ENCODE assay signal across 34 cellular contexts in genomic region chr6:161164182-161164625, GRCh38.
"Had no signal": no experiment of that assay in that cellular context is flagged by ENCODE, and none has a peak within 500 bp of the region (broad histone marks: within the 10 kb centered on the region; RNA-seq: fewer than 3 reads in every experiment).

No MANE protein-coding gene starts in this region.

- H3K27ac ChIP-seq: ascending aorta, cardiac muscle cell, KMS-11, Peyer's patch, VCaP had no signal

- H3K27me3 Mint-ChIP-seq: activated B cell treated with CpG ODN at 0.5 μM for 24 hours; activated CD4-positive, alpha-beta memory T cell treated with anti-CD3 and anti-CD28 coated beads, Interleukin-2, amount 10 ng/mL, durations not matched to agents 7 days and 5 days; activated naive CD4-positive, alpha-beta T cell treated with anti-CD3 and anti-CD28 coated beads, Interleukin-2, amount 50 U/mL, for 24 hours; activated naive CD8-positive, alpha-beta T cell treated with anti-CD3 and anti-CD28 coated beads, Interleukin-2, amount 10 ng/mL, durations not matched to agents 7 days and 5 days; activated T-helper 17 cell treated with anti-CD3 and anti-CD28 coated beads, Interleukin-2, amount 50 U/mL, for 72 hours had no signal

- H3K9me3 ChIP-seq: ascending aorta, Peyer's patch had no signal

- H3K4me3 Mint-ChIP-seq: activated B cell treated with CpG ODN at 0.5 μM for 24 hours; activated CD4-positive, alpha-beta memory T cell treated with anti-CD3 and anti-CD28 coated beads, Interleukin-2, amount 10 ng/mL, durations not matched to agents 7 days and 5 days; activated naive CD4-positive, alpha-beta T cell treated with anti-CD3 and anti-CD28 coated beads, Interleukin-2, amount 50 U/mL, for 24 hours; activated naive CD8-positive, alpha-beta T cell treated with anti-CD3 and anti-CD28 coated beads, Interleukin-2, amount 10 ng/mL, durations not matched to agents 7 days and 5 days; activated T-cell treated with anti-CD3 and anti-CD28 coated beads, Interleukin-2, amount 50 U/mL, for 72 hours; activated T-helper 17 cell treated with anti-CD3 and anti-CD28 coated beads, Interleukin-2, amount 50 U/mL, for 72 hours had no signal

- H3K9ac ChIP-seq: KMS-11 had no signal

- H3K36me3 ChIP-seq: Peyer's patch had no signal

- H3K27ac Mint-ChIP-seq: activated B cell treated with CpG ODN at 0.5 μM for 24 hours; activated CD4-positive, alpha-beta memory T cell treated with anti-CD3 and anti-CD28 coated beads, Interleukin-2, amount 10 ng/mL, durations not matched to agents 7 days and 5 days; activated naive CD4-positive, alpha-beta T cell treated with anti-CD3 and anti-CD28 coated beads, Interleukin-2, amount 50 U/mL, for 24 hours; activated naive CD8-positive, alpha-beta T cell treated with anti-CD3 and anti-CD28 coated beads, Interleukin-2, amount 10 ng/mL, durations not matched to agents 7 days and 5 days; activated T-cell treated with anti-CD3 and anti-CD28 coated beads, Interleukin-2, amount 50 U/mL, for 72 hours; activated T-helper 17 cell treated with anti-CD3 and anti-CD28 coated beads, Interleukin-2, amount 50 U/mL, for 72 hours had no signal

- DNase-seq: activated B cell treated with CpG ODN at 0.5 μM for 24 hours; activated CD4-positive, alpha-beta memory T cell treated with anti-CD3 and anti-CD28 coated beads, Interleukin-2, amount 10 ng/mL, durations not matched to agents 7 days and 5 days; activated CD4-positive, alpha-beta T cell treated with anti-CD3 and anti-CD28 coated beads for 4 hours; activated CD4-positive, alpha-beta T cell treated with anti-CD3 and anti-CD28 coated beads, Interleukin-2, amount 50 U/mL, for 1 hour; activated CD4-positive, CD25-positive, alpha-beta regulatory T cell treated with anti-CD3 and anti-CD28 coated beads, Interleukin-2, amount 50 U/mL, for 72 hours; activated gamma-delta T cell; activated naive CD4-positive, alpha-beta T cell treated with Interleukin-2 at 50 U/mL for 16 hours; activated naive CD8-positive, alpha-beta T cell treated with anti-CD3 and anti-CD28 coated beads, Interleukin-2, amount 10 ng/mL, durations not matched to agents 7 days and 5 days; activated T-cell treated with anti-CD3 and anti-CD28 coated beads, Interleukin-2, amount 50 U/mL, for 1 hour; activated T-cell treated with anti-CD3 and anti-CD28 coated beads, Interleukin-2, amount 50 U/mL, for 72 hours; amygdala; MM.1S; MV-4-11; NCI-H1092; NCI-H1436 treated with DMSO at 0.1 percent for 48 hours; NCI-H1694 treated with DMSO at 0.1 percent for 48 hours; NCI-H2029; NCI-H345; NCI-H524 treated with DMSO at 0.1 percent for 48 hours; NK-92 treated with Interleukin-12 subunit alpha and Interleukin-12 subunit beta, amount 100 ng/mL, for 24 hours; PC-3; Peyer's patch; RPMI8226; SIG-M5; SW 1271; T-helper 1 cell; T-helper 2 cell; T-helper 9 cell had no signal

- H3K4me3 ChIP-seq: ascending aorta, cardiac muscle cell, Peyer's patch had no signal

- H3K4me1 Mint-ChIP-seq: activated CD4-positive, alpha-beta memory T cell treated with anti-CD3 and anti-CD28 coated beads, Interleukin-2, amount 10 ng/mL, durations not matched to agents 7 days and 5 days; activated naive CD4-positive, alpha-beta T cell treated with anti-CD3 and anti-CD28 coated beads, Interleukin-2, amount 50 U/mL, for 24 hours; activated T-helper 17 cell treated with anti-CD3 and anti-CD28 coated beads, Interleukin-2, amount 50 U/mL, for 72 hours had no signal

- H3K4me2 ChIP-seq: KMS-11 had no signal

- H3K9me3 Mint-ChIP-seq: activated B cell treated with CpG ODN at 0.5 μM for 24 hours; activated CD4-positive, alpha-beta memory T cell treated with anti-CD3 and anti-CD28 coated beads, Interleukin-2, amount 10 ng/mL, durations not matched to agents 7 days and 5 days; activated naive CD4-positive, alpha-beta T cell treated with anti-CD3 and anti-CD28 coated beads, Interleukin-2, amount 50 U/mL, for 24 hours; activated T-cell treated with anti-CD3 and anti-CD28 coated beads, Interleukin-2, amount 50 U/mL, for 72 hours; activated T-helper 17 cell treated with anti-CD3 and anti-CD28 coated beads, Interleukin-2, amount 50 U/mL, for 72 hours had no signal

- H3K27me3 ChIP-seq: ascending aorta, cardiac muscle cell, Peyer's patch had no signal

- H3K4me1 ChIP-seq: ascending aorta, Peyer's patch had no signal
